Comparison of ENCODE assay signal across 9 cellular contexts in the genomic region with DNA sequence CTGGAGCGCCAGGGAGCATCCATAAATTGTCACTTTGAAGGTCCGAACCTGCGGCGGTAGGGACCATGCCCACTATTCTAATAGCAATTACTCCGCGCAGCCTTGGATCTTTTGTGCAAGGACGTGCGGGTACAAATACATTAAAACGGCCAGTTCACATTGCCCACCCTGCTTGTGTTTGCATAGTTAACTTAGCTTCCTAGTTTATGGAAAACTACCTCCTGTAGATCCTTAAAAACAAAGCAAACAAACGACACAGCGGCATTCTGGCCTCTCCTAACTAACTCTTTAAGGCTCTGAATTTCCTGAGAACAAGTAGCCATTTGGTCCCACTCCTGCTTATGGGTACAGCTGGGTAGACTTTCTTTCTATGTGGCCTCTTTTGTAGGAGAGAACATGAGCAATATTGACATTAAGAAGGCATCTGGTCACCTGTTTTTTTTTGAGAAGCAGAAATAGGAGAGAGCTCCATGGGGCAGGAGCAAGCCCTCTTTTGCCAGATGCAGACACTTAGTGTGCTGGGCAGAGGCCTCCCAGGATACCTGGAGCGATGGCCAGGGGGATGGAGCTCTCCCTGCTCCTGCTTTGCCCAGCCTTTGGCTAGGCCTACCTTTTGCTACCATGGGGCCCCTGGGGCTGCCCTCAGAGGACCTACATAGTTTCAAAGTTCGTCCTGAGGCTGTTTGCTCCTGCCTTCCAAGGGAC. TPM values are rescaled to one million over a fixed set of nuclear protein-coding genes. Genes with fewer than 3 reads are reported as not detected.
A peak's percentile ranks its signal among the peaks of the same experiment; 100 is the strongest.
DNase-seq lines count a peak whose midpoint lies in the region; ATAC-seq lines count a peak whose summit lies in the region.
"Had no signal": no experiment of that assay in that cellular context is flagged by ENCODE, and none has a peak within 500 bp of the region (broad histone marks: within the 10 kb centered on the region; RNA-seq: fewer than 3 reads in every experiment).

No MANE protein-coding gene starts in this region.

- H3K4me1 Mint-ChIP-seq in activated CD4-positive, alpha-beta memory T cell treated with anti-CD3 and anti-CD28 coated beads, Interleukin-2, amount 10 ng/mL, durations not matched to agents 7 days and 5 days = peaks cover 44% of the 10 kb centered on the region

- H3K27me3 Mint-ChIP-seq in activated CD4-positive, alpha-beta memory T cell treated with anti-CD3 and anti-CD28 coated beads, Interleukin-2, amount 10 ng/mL, durations not matched to agents 7 days and 5 days = peaks cover 33% of the 10 kb centered on the region

- POLR2A ChIA-PET in activated CD4-positive, alpha-beta memory T cell treated with anti-CD3 and anti-CD28 coated beads, Interleukin-2, amount 10 ng/mL, durations not matched to agents 7 days and 5 days (lab: Charles Lee) = interaction anchor here (1.1 to 1.6 kb wide), 3 partner anchors 15 to 186 kb away, joined by 3 read pairs; a partner anchor contains a TSS

- H3K27ac Mint-ChIP-seq in activated CD4-positive, alpha-beta memory T cell treated with anti-CD3 and anti-CD28 coated beads, Interleukin-2, amount 10 ng/mL, durations not matched to agents 7 days and 5 days = peak overlapping the region; percentile 19

- DNase-seq in 8988T = peak; percentile 39
- DNase-seq in ELF-1 (ENCODE audit: low read depth, low spot score) = peak; percentile 51
- no peak for DNase-seq in activated CD4-positive, alpha-beta memory T cell treated with anti-CD3 and anti-CD28 coated beads, Interleukin-2, amount 10 ng/mL, durations not matched to agents 7 days and 5 days
- no peak for DNase-seq in KBM-7
- no peak for DNase-seq in NCI-H187 treated with DMSO at 0.1 percent for 48 hours (lab: John Stamatoyannopoulos, UW)
- DNase-seq: GDM1 had no signal

- peaks cover 23% of the 10 kb centered on the region for H3K36me3 Mint-ChIP-seq in activated CD4-positive, alpha-beta memory T cell treated with anti-CD3 and anti-CD28 coated beads, Interleukin-2, amount 10 ng/mL, durations not matched to agents 7 days and 5 days (ENCODE audit: low read depth)

- H3K9me3 Mint-ChIP-seq in activated CD4-positive, alpha-beta memory T cell treated with anti-CD3 and anti-CD28 coated beads, Interleukin-2, amount 10 ng/mL, durations not matched to agents 7 days and 5 days = no peaks in the 10 kb centered on the region

- CTCF ChIA-PET in activated CD4-positive, alpha-beta memory T cell treated with anti-CD3 and anti-CD28 coated beads, Interleukin-2, amount 10 ng/mL, durations not matched to agents 7 days and 5 days (lab: Charles Lee) = interaction anchor here (0.6 to 8.8 kb wide), 8 partner anchors 8 to 595 kb away, joined by 3 to 136 read pairs (median 4); a partner anchor contains a TSS

- in situ Hi-C loops in KBM-7 (cut with MboI; ENCODE audit: low pct_unique_long_range_greater_than_20kb, low sequenced_read_pairs) = no loop called here

- peak overlapping the region; percentile 21 for H3K4me3 ChIP-seq in iPS-11a (ENCODE audit: low read depth, low read length)

- ATAC-seq in HG02870 (IDR thresholded peaks at IDR 0.05; ENCODE audit: unreplicated experiment) (no peak), GM19467 (IDR thresholded peaks at IDR 0.05; ENCODE audit: unreplicated experiment) (no peak)

- H3K4me3 Mint-ChIP-seq in activated CD4-positive, alpha-beta memory T cell treated with anti-CD3 and anti-CD28 coated beads, Interleukin-2, amount 10 ng/mL, durations not matched to agents 7 days and 5 days = peak overlapping the region; percentile 63

RNA-seq across cellular contexts. Expression of a gene that starts 2.1 kb away (rescaled TPM):
- 10 to 100 TPM; 21.3 to 23.8 TPM for total RNA-seq in activated CD4-positive, alpha-beta memory T cell treated with anti-CD3 and anti-CD28 coated beads, Interleukin-2, amount 10 ng/mL, durations not matched to agents 7 days and 5 days

Comparison
In these comparisons a context has a peak if more than half of its experiments do, and no peak if none do; other contexts are left out.
1. DNase-seq: peak in 8988T (single experiment) and ELF-1 (single experiment); none in activated CD4-positive, alpha-beta memory T cell treated with anti-CD3 and anti-CD28 coated beads, Interleukin-2, amount 10 ng/mL, durations not matched to agents 7 days and 5 days (single experiment), KBM-7 (single experiment) and NCI-H187 treated with DMSO at 0.1 percent for 48 hours (single experiment).